Comparison of ENCODE assay signal across 13 cellular contexts in genomic region chr17:59479141-59479540, GRCh38.
DNase-seq lines count a peak whose midpoint lies in the region; TF ChIP-seq lines count a peak whose summit lies in the region.
"Had no signal": no experiment of that assay in that cellular context is flagged by ENCODE, and none has a peak within 500 bp of the region (broad histone marks: within the 10 kb centered on the region; RNA-seq: fewer than 3 reads in every experiment).

No MANE protein-coding gene starts in this region.

- H3K27me3 Mint-ChIP-seq in type B pancreatic cell: no peaks in the 10 kb centered on the region
- H3K27me3 Mint-ChIP-seq in activated naive CD8-positive, alpha-beta T cell treated with anti-CD3 and anti-CD28 coated beads for 36 hours: peaks cover 9% of the 10 kb centered on the region

- DNase-seq in DMS53 (lab: John Stamatoyannopoulos, UW) (peak; percentile 16), DMS53 treated with DMSO at 0.1 percent for 48 hours (lab: John Stamatoyannopoulos, UW; ENCODE audit: unreplicated experiment) (no peak), left kidney (ENCODE audit: low read depth, low spot score) (peak; percentile 16), type B pancreatic cell (ENCODE audit: extremely low spot score, unreplicated experiment) (peak; percentile 18), NCI-H2196 treated with DMSO at 0.1 percent for 48 hours (lab: John Stamatoyannopoulos, UW; ENCODE audit: unreplicated experiment) (no peak)
- peak; percentile 12 for DNase-seq in activated CD8-positive, alpha-beta memory T cell treated with anti-CD3 and anti-CD28 coated beads, Interleukin-2, amount 50 U/mL, for 48 hours
- DNase-seq in activated CD8-positive, alpha-beta memory T cell treated with anti-CD3 and anti-CD28 coated beads, Interleukin-2, amount 50 U/mL, for 4 hours: no peak
- no peak for DNase-seq in activated naive CD8-positive, alpha-beta T cell treated with anti-CD3 and anti-CD28 coated beads for 36 hours
- DNase-seq: AML-193; CD8-positive, alpha-beta memory T cell; DMS79; H7 had no signal

- H3K4me1 Mint-ChIP-seq in type B pancreatic cell (ENCODE audit: unreplicated experiment): no peaks in the 10 kb centered on the region
- H3K4me1 Mint-ChIP-seq in activated naive CD8-positive, alpha-beta T cell treated with anti-CD3 and anti-CD28 coated beads for 36 hours: peaks cover 4% of the 10 kb centered on the region
- H3K4me1 Mint-ChIP-seq: GM23338 had no signal

- TF ChIP-seq CTCF in type B pancreatic cell (conservative IDR thresholded peaks at IDR 0.05): no peak

- no peaks in the 10 kb centered on the region for H3K36me3 Mint-ChIP-seq in type B pancreatic cell
- no peaks in the 10 kb centered on the region for H3K36me3 Mint-ChIP-seq in activated naive CD8-positive, alpha-beta T cell treated with anti-CD3 and anti-CD28 coated beads for 36 hours

- no peaks in the 10 kb centered on the region for H3K9me3 Mint-ChIP-seq in type B pancreatic cell
- no peaks in the 10 kb centered on the region for H3K9me3 Mint-ChIP-seq in activated naive CD8-positive, alpha-beta T cell treated with anti-CD3 and anti-CD28 coated beads for 36 hours
- H3K9me3 Mint-ChIP-seq: CD8-positive, alpha-beta memory T cell; GM23338 had no signal

- no peak overlapping the region for H3K4me3 Mint-ChIP-seq in type B pancreatic cell
- no peak overlapping the region for H3K4me3 Mint-ChIP-seq in activated naive CD8-positive, alpha-beta T cell treated with anti-CD3 and anti-CD28 coated beads for 36 hours
- H3K4me3 Mint-ChIP-seq: CD8-positive, alpha-beta memory T cell; GM23338 had no signal

- H3K27ac Mint-ChIP-seq in type B pancreatic cell: no peak overlapping the region
- H3K27ac Mint-ChIP-seq in activated naive CD8-positive, alpha-beta T cell treated with anti-CD3 and anti-CD28 coated beads for 36 hours: no peak overlapping the region
- H3K27ac Mint-ChIP-seq: CD8-positive, alpha-beta memory T cell; GM23338 had no signal

Comparison
In these comparisons a context has a peak if more than half of its experiments do, and no peak if none do; other contexts are left out.
1. DNase-seq: peak in DMS53 (single experiment), activated CD8-positive, alpha-beta memory T cell treated with anti-CD3 and anti-CD28 coated beads, Interleukin-2, amount 50 U/mL, for 48 hours (single experiment), left kidney (single experiment) and type B pancreatic cell (single experiment); none in DMS53 treated with DMSO at 0.1 percent for 48 hours (single experiment), activated CD8-positive, alpha-beta memory T cell treated with anti-CD3 and anti-CD28 coated beads, Interleukin-2, amount 50 U/mL, for 4 hours (single experiment), activated naive CD8-positive, alpha-beta T cell treated with anti-CD3 and anti-CD28 coated beads for 36 hours (single experiment) and NCI-H2196 treated with DMSO at 0.1 percent for 48 hours (single experiment).